ENCODE assay signal across 1 cellular context in genomic region chr19:10092648-10093294, GRCh38.
TF ChIP-seq lines count a peak whose summit lies in the region.

No MANE protein-coding gene starts in this region.

TF ChIP-seq in liver, 16 proteins besides CTCF, POLR2A, EP300 and RAD21 (continued from another document):
- no peak for TF ChIP-seq ZBTB33 (IDR thresholded peaks at IDR 0.05)
- no peak for TF ChIP-seq TAF1 (conservative IDR thresholded peaks at IDR 0.05)
TF ChIP-seq in liver: peak in this region for 0.
